In genomic region chr18:48852792-48853191, GRCh38 we compare ENCODE assay signal across 22 cellular contexts.
A peak's percentile ranks its signal among the peaks of the same experiment; 100 is the strongest.
DNase-seq lines count a peak whose midpoint lies in the region; ATAC-seq and TF ChIP-seq lines count a peak whose summit lies in the region.
"Had no signal": no experiment of that assay in that cellular context is flagged by ENCODE, and none has a peak within 500 bp of the region (broad histone marks: within the 10 kb centered on the region; RNA-seq: fewer than 3 reads in every experiment).

No MANE protein-coding gene starts in this region.

- TF ChIP-seq CTCF in left ventricle myocardium inferior (IDR thresholded peaks at IDR 0.05; ENCODE audit: borderline replicate concordance) (no peak), mesothelial cell of epicardium (IDR thresholded peaks at IDR 0.05; ENCODE audit: unreplicated experiment) (no peak)
- TF ChIP-seq CTCF in activated CD8-positive, alpha-beta T cell treated with anti-CD3 and anti-CD28 coated beads for 36 hours (IDR thresholded peaks at IDR 0.05), result no peak

- peak; percentile 16 for ATAC-seq in activated CD8-positive, alpha-beta T cell treated with anti-CD3 and anti-CD28 coated beads for 36 hours
- ATAC-seq: heart left ventricle, left cardiac atrium, WTC11 had no signal

- no peaks in the 10 kb centered on the region for H3K36me3 ChIP-seq in left ventricle myocardium inferior
- H3K36me3 ChIP-seq: HAP-1, uterus had no signal

- CTCF ChIA-PET in activated CD8-positive, alpha-beta T cell treated with anti-CD3 and anti-CD28 coated beads for 36 hours (lab: Charles Lee), result no interaction called here

- H3K4me3 ChIP-seq in left ventricle myocardium inferior, result no peak overlapping the region
- H3K4me3 ChIP-seq: HAP-1, heart left ventricle, skin epidermis, uterus had no signal

- no peaks in the 10 kb centered on the region for H3K36me3 Mint-ChIP-seq in activated CD8-positive, alpha-beta T cell treated with anti-CD3 and anti-CD28 coated beads for 36 hours (ENCODE audit: low read depth)
- peaks cover 14% of the 10 kb centered on the region for H3K36me3 Mint-ChIP-seq in mesothelial cell of epicardium
- H3K36me3 Mint-ChIP-seq: activated naive CD4-positive, alpha-beta T cell treated with anti-CD3 and anti-CD28 coated beads, Interleukin-2, amount 50 U/mL, for 72 hours; WTC11 had no signal

- H3K27me3 ChIP-seq in left ventricle myocardium inferior (ENCODE audit: low read depth), result no peaks in the 10 kb centered on the region
- H3K27me3 ChIP-seq: heart left ventricle, uterus had no signal

- no peak overlapping the region for H3K4me3 Mint-ChIP-seq in activated CD8-positive, alpha-beta T cell treated with anti-CD3 and anti-CD28 coated beads for 36 hours
- no peak overlapping the region for H3K4me3 Mint-ChIP-seq in mesothelial cell of epicardium
- H3K4me3 Mint-ChIP-seq: activated T-cell treated with anti-CD3 and anti-CD28 coated beads, Interleukin-2, amount 50 U/mL, for 24 hours; CD14-positive monocyte; T-helper 1 cell treated with Interleukin-12 subunit alpha and Interleukin-12 subunit beta and Interleukin-4 antibody, amounts not matched to agents 30 μg/mL and 1 μg/mL, for 36 hours; WTC11 had no signal

- peak overlapping the region; percentile 91 for H3K27ac ChIP-seq in left ventricle myocardium inferior (replicated peaks)
- H3K27ac ChIP-seq: skin epidermis, uterus had no signal

- H3K4me1 Mint-ChIP-seq in activated CD8-positive, alpha-beta T cell treated with anti-CD3 and anti-CD28 coated beads for 36 hours (ENCODE audit: low read depth), result peaks cover 38% of the 10 kb centered on the region
- H3K4me1 Mint-ChIP-seq in mesothelial cell of epicardium, result peaks cover 65% of the 10 kb centered on the region

- intact Hi-C loops in left ventricle myocardium inferior (cut with micrococcal nuclease), result no loop called here
- intact Hi-C loops in cardiac septum (cut with DNase I), result loop anchor here (5.0 kb wide), 1 partner anchor 95 kb away; no protein-coding TSS in a partner anchor
- intact Hi-C loops in activated CD8-positive, alpha-beta T cell treated with anti-CD3 and anti-CD28 coated beads for 36 hours (cut with micrococcal nuclease), result no loop called here

- H3K4me1 ChIP-seq in left ventricle myocardium inferior, result peaks cover 56% of the 10 kb centered on the region

- H3K27me3 Mint-ChIP-seq in activated CD8-positive, alpha-beta T cell treated with anti-CD3 and anti-CD28 coated beads for 36 hours, result no peaks in the 10 kb centered on the region
- H3K27me3 Mint-ChIP-seq in mesothelial cell of epicardium (ENCODE audit: low read depth), result no peaks in the 10 kb centered on the region
- H3K27me3 Mint-ChIP-seq: activated T-cell treated with anti-CD3 and anti-CD28 coated beads, Interleukin-2, amount 50 U/mL, for 24 hours had no signal

- peak overlapping the region; percentile 22 for H3K27ac Mint-ChIP-seq in activated CD8-positive, alpha-beta T cell treated with anti-CD3 and anti-CD28 coated beads for 36 hours
- peak overlapping the region; percentile 78 for H3K27ac Mint-ChIP-seq in mesothelial cell of epicardium
- H3K27ac Mint-ChIP-seq: activated naive CD4-positive, alpha-beta T cell treated with anti-CD3 and anti-CD28 coated beads, Interleukin-2, amount 50 U/mL, for 72 hours; T-helper 1 cell treated with Interleukin-12 subunit alpha and Interleukin-12 subunit beta and Interleukin-4 antibody, amounts not matched to agents 30 μg/mL and 1 μg/mL, for 36 hours had no signal

- no peak for DNase-seq in left ventricle myocardium inferior
- DNase-seq in cardiac septum (ENCODE audit: low spot score), result no peak
- DNase-seq in activated CD8-positive, alpha-beta T cell treated with anti-CD3 and anti-CD28 coated beads for 36 hours, result no peak
- DNase-seq in mesothelial cell of epicardium (ENCODE audit: low spot score in 2 of 2, unreplicated experiment in 2 of 2), result no peak
- no peak for DNase-seq in NCI-H2196 treated with DMSO at 0.1 percent for 48 hours (lab: John Stamatoyannopoulos, UW; ENCODE audit: unreplicated experiment)
- no peak for DNase-seq in cortex of kidney (lab: John Stamatoyannopoulos, UW)
- no peak for DNase-seq in activated T-cell treated with anti-CD3 and anti-CD28 coated beads, Interleukin-2, amount 50 U/mL, for 48 hours
- DNase-seq: activated T-cell treated with anti-CD3 and anti-CD28 coated beads, Interleukin-2, amount 50 U/mL, for 24 hours; effector CD4-positive, alpha-beta T cell; Kasumi-1; left cardiac atrium; NCI-H1694 treated with DMSO at 0.1 percent for 48 hours; NCI-H526; occipital lobe; uterus had no signal

- H3K9me3 ChIP-seq in left ventricle myocardium inferior (replicated peaks), result no peaks in the 10 kb centered on the region
- H3K9me3 ChIP-seq: HAP-1, heart left ventricle, uterus had no signal

- POLR2A ChIA-PET in activated CD8-positive, alpha-beta T cell treated with anti-CD3 and anti-CD28 coated beads for 36 hours (lab: Charles Lee), result no interaction called here

- no peaks in the 10 kb centered on the region for H3K9me3 Mint-ChIP-seq in activated CD8-positive, alpha-beta T cell treated with anti-CD3 and anti-CD28 coated beads for 36 hours
- no peaks in the 10 kb centered on the region for H3K9me3 Mint-ChIP-seq in mesothelial cell of epicardium
- H3K9me3 Mint-ChIP-seq: activated T-cell treated with anti-CD3 and anti-CD28 coated beads, Interleukin-2, amount 50 U/mL, for 24 hours; T-helper 1 cell treated with Interleukin-12 subunit alpha and Interleukin-12 subunit beta and Interleukin-4 antibody, amounts not matched to agents 30 μg/mL and 1 μg/mL, for 36 hours; WTC11 had no signal
